Comparison of ENCODE assay signal across 17 cellular contexts in genomic region chr13:99271249-99271648, GRCh38. TPM values are rescaled to one million over a fixed set of nuclear protein-coding genes. Genes with fewer than 3 reads are reported as not detected.
DNase-seq lines count a peak whose midpoint lies in the region; ATAC-seq and TF ChIP-seq lines count a peak whose summit lies in the region.
"Had no signal": no experiment of that assay in that cellular context is flagged by ENCODE, and none has a peak within 500 bp of the region (broad histone marks: within the 10 kb centered on the region; RNA-seq: fewer than 3 reads in every experiment).

No MANE protein-coding gene starts in this region.

- CTCF ChIA-PET in CD4-positive, alpha-beta T cell (lab: Charles Lee): interaction anchor here (1.4 to 10.4 kb wide), 5 partner anchors 33 to 231 kb away, joined by 3 to 189 read pairs (median 44); partner anchors contain the start of gene GPR183

- H3K9me3 Mint-ChIP-seq in CD4-positive, alpha-beta T cell: peaks cover 2% of the 10 kb centered on the region
- no peaks in the 10 kb centered on the region for H3K9me3 Mint-ChIP-seq in IgD-negative memory B cell
- H3K9me3 Mint-ChIP-seq in effector memory CD8-positive, alpha-beta T cell: peaks cover 0 to 2% of the 10 kb centered on the region in 2 donors
- H3K9me3 Mint-ChIP-seq: HFFc6 had no signal

- no peak overlapping the region for H3K27ac ChIP-seq in CD4-positive, alpha-beta T cell (ENCODE audit: low read depth, low read length)
- H3K27ac ChIP-seq in sigmoid colon: peak overlapping the region in 3 of 4 donors; percentile 15 to 50 (median 44)
- H3K27ac ChIP-seq: brain microvascular endothelial cell, neural progenitor cell, suprapubic skin had no signal

- intact Hi-C loops in CD4-positive, alpha-beta T cell (cut with DNase I, micrococcal nuclease): loop anchor here (1.0 to 5.0 kb wide), 5 partner anchors 26 to 226 kb away; partner anchors contain the start of gene GPR183 (in 1 of the 2)
- intact Hi-C loops in sigmoid colon (cut with DNase I): loop anchor here (2.0 kb wide), 1 partner anchor 166 kb away; no protein-coding TSS in a partner anchor

- peak overlapping the region; percentile 87 for H3K27ac Mint-ChIP-seq in CD4-positive, alpha-beta T cell
- H3K27ac Mint-ChIP-seq in IgD-negative memory B cell: peak overlapping the region; percentile 84 to 94 (median 85)
- H3K27ac Mint-ChIP-seq in effector memory CD8-positive, alpha-beta T cell: peak overlapping the region; percentile 96 to 98
- H3K27ac Mint-ChIP-seq: HFFc6, neural progenitor cell had no signal

- peaks cover 5% of the 10 kb centered on the region for H3K9me3 ChIP-seq in CD4-positive, alpha-beta T cell (ENCODE audit: control insufficient read depth, low read length)
- H3K9me3 ChIP-seq in sigmoid colon: peaks cover 0 to 3% (median 0%) of the 10 kb centered on the region in 4 donors
- H3K9me3 ChIP-seq: SK-N-SH, suprapubic skin had no signal

- H3K36me3 ChIP-seq in sigmoid colon: peaks cover 0 to 3% (median 0%) of the 10 kb centered on the region in 4 donors
- H3K36me3 ChIP-seq: brain microvascular endothelial cell, neural progenitor cell had no signal

- no peak for TF ChIP-seq EP300 in sigmoid colon (IDR thresholded peaks at IDR 0.05)

- ATAC-seq in CD4-positive, alpha-beta T cell (ENCODE audit: poor library complexity): no peak
- no peak for ATAC-seq in effector memory CD8-positive, alpha-beta T cell (replicated peaks)
- no peak for ATAC-seq in HG02763 (IDR thresholded peaks at IDR 0.05; ENCODE audit: unreplicated experiment)

- no peaks in the 10 kb centered on the region for H3K27me3 ChIP-seq in CD4-positive, alpha-beta T cell (ENCODE audit: control insufficient read depth, insufficient read depth, low read length)
- H3K27me3 ChIP-seq in sigmoid colon: no peaks in the 10 kb centered on the region
- H3K27me3 ChIP-seq: brain microvascular endothelial cell, neural progenitor cell, suprapubic skin had no signal

- no peak overlapping the region for H3K4me3 ChIP-seq in sigmoid colon
- H3K4me3 ChIP-seq: neural progenitor cell, suprapubic skin had no signal

- no peaks in the 10 kb centered on the region for H3K27me3 Mint-ChIP-seq in CD4-positive, alpha-beta T cell
- H3K27me3 Mint-ChIP-seq in IgD-negative memory B cell: no peaks in the 10 kb centered on the region
- H3K27me3 Mint-ChIP-seq in effector memory CD8-positive, alpha-beta T cell: no peaks in the 10 kb centered on the region

- H3K4me3 Mint-ChIP-seq in CD4-positive, alpha-beta T cell: no peak overlapping the region
- peak overlapping the region; percentile 38 to 83 (median 59) for H3K4me3 Mint-ChIP-seq in IgD-negative memory B cell
- H3K4me3 Mint-ChIP-seq in effector memory CD8-positive, alpha-beta T cell: peak overlapping the region in 1 of 2 donors; percentile 47
- H3K4me3 Mint-ChIP-seq: HFFc6, neural progenitor cell had no signal

- peaks cover 55% of the 10 kb centered on the region for H3K36me3 Mint-ChIP-seq in CD4-positive, alpha-beta T cell (ENCODE audit: low read depth)
- peaks cover 7% of the 10 kb centered on the region for H3K36me3 Mint-ChIP-seq in IgD-negative memory B cell
- H3K36me3 Mint-ChIP-seq in effector memory CD8-positive, alpha-beta T cell (ENCODE audit: insufficient read depth): peaks cover 24% of the 10 kb centered on the region

- H3K4me1 Mint-ChIP-seq in CD4-positive, alpha-beta T cell (ENCODE audit: low read depth): peaks cover 79% of the 10 kb centered on the region
- peaks cover 37 to 48% (median 47%) of the 10 kb centered on the region in 3 donors for H3K4me1 Mint-ChIP-seq in IgD-negative memory B cell
- H3K4me1 Mint-ChIP-seq in effector memory CD8-positive, alpha-beta T cell (ENCODE audit: low read depth in 2 of 2): peaks cover 44 to 55% of the 10 kb centered on the region in 2 donors
- H3K4me1 Mint-ChIP-seq: neural progenitor cell had no signal

- H3K4me1 ChIP-seq in sigmoid colon: no peaks in the 10 kb centered on the region
- H3K4me1 ChIP-seq: neural progenitor cell had no signal

- no peak for TF ChIP-seq CTCF in CD4-positive, alpha-beta T cell (IDR thresholded peaks at IDR 0.05)
- TF ChIP-seq CTCF in sigmoid colon (IDR thresholded peaks at IDR 0.05): no peak

- no peak for DNase-seq in CD4-positive, alpha-beta T cell
- no peak for DNase-seq in effector memory CD8-positive, alpha-beta T cell
- no peak for DNase-seq in sigmoid colon
- no peak for DNase-seq in NCI-H187 (lab: John Stamatoyannopoulos, UW)
- no peak for DNase-seq in iPS-NIHi7 (ENCODE audit: extremely low spot score)
- DNase-seq: activated gamma-delta T cell, brain microvascular endothelial cell, dermis blood vessel endothelial cell, erythroblast, HFFc6, MV-4-11, retina, SK-N-SH had no signal

- POLR2A ChIA-PET in CD4-positive, alpha-beta T cell (lab: Charles Lee): interaction anchor here (1.0 to 5.5 kb wide), 10 partner anchors 9 to 164 kb away, joined by 3 to 55 read pairs (median 5); partner anchors contain the start of genes GPR18, GPR183 and UBAC2

- 90 to 91% methylated on average over 3 of the region's 3 CpGs for WGBS in sigmoid colon, 2 donors

- no peak for TF ChIP-seq POLR2A in sigmoid colon (IDR thresholded peaks at IDR 0.05)

RNA-seq across cellular contexts. Expression of gene GPR18, which starts 13.1 kb away (rescaled TPM):
- total RNA-seq in CD4-positive, alpha-beta T cell: 10 to 100 TPM; 42.9 to 45.1 TPM
- polyA plus RNA-seq in IgD-negative memory B cell: 58.6 TPM
- under 1 TPM in 1 of 4 donors, not detected in 3; 0.83 TPM for total RNA-seq in sigmoid colon
- polyA plus RNA-seq in sigmoid colon: 1 to 10 TPM in 1 of 3 donors, not detected in 2; 7.5 TPM
- total RNA-seq: dermis blood vessel endothelial cell, HFFc6, suprapubic skin had no signal
- polyA plus RNA-seq: SK-N-SH had no signal

RNA-seq across cellular contexts. Expression of gene GPR183, which starts 36.0 kb away (rescaled TPM):
- total RNA-seq in CD4-positive, alpha-beta T cell: 100 to 1,000 TPM; 330 to 337 TPM
- polyA plus RNA-seq in IgD-negative memory B cell: 494 TPM
- 10 to 100 TPM; 30.9 to 36.4 (median 33.2) TPM for total RNA-seq in sigmoid colon
- 10 to 100 TPM in 2 of 3 donors, 1 to 10 TPM in 1; 4.8 to 20.2 (median 10.4) TPM for polyA plus RNA-seq in sigmoid colon

Comparison
In these comparisons a context has a peak if more than half of its experiments do, and no peak if none do; other contexts are left out.
1. RNA of gene GPR18, which starts 13.1 kb away (total RNA-seq): 42.9 to 45.1 TPM in CD4-positive, alpha-beta T cell; 0.83 TPM in sigmoid colon; every median in the first group is over 10 times any median in the second.
2. RNA of gene GPR183, which starts 36.0 kb away (total RNA-seq): 330 to 337 TPM in CD4-positive, alpha-beta T cell; 30.9 to 36.4 TPM in sigmoid colon; every median in the first group is over 4 times any median in the second.
3. Peak in every context shown above with its lines, with median percentiles within 50 percentile points of each other: H3K27ac Mint-ChIP-seq.